ENCODE assay signal across 20 cellular contexts in the genomic region with DNA sequence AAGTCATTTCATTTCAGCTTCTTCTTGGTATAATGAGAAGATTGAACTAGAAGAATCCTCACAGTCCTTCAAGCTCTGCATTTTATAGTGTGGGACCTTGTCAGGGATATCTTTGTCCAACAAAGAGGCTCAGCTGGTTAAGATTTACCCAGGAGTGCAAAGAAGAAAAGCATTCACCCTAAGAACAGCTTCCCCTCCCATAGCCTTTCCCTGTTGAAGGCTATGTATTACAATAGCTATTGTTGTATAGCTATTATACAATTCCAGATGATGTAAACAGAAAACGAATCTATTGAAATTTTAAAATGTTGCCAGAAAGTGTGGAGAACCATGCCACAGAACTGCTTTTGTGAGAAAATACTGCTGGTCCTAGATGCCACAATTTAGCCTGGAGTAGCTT.
"Had no signal": no experiment of that assay in that cellular context is flagged by ENCODE, and none has a peak within 500 bp of the region (broad histone marks: within the 10 kb centered on the region; RNA-seq: fewer than 3 reads in every experiment).

No MANE protein-coding gene starts in this region.

- H3K36me3 ChIP-seq: colonic mucosa, ovary, right lobe of liver, spleen, tibial nerve, upper lobe of right lung had no signal

- H3K4me3 ChIP-seq: colonic mucosa, ovary, right lobe of liver, spleen, testis, tibial nerve, upper lobe of right lung had no signal

- H3K4me1 Mint-ChIP-seq: naive thymus-derived CD8-positive, alpha-beta T cell had no signal

- ATAC-seq: esophagus mucosa; left colon; naive thymus-derived CD8-positive, alpha-beta T cell; right lobe of liver; stimulated activated naive B cell treated with anti-CD40 and anti-IgM and Interleukin-4, amounts not matched to agents 10 μg/mL and 1 μg/mL and 100 μg/mL, for 72 hours; stimulated activated naive CD8-positive, alpha-beta T cell treated with anti-CD3 and anti-CD28 coated beads, Interleukin-15, amount 100 ng/mL, for 72 hours; upper lobe of right lung had no signal

- H3K9me3 Mint-ChIP-seq: naive thymus-derived CD8-positive, alpha-beta T cell; stimulated activated naive B cell treated with anti-CD40 and anti-IgM and Interleukin-4, amounts not matched to agents 10 μg/mL and 1 μg/mL and 100 μg/mL, for 72 hours; stimulated activated naive CD8-positive, alpha-beta T cell treated with anti-CD3 and anti-CD28 coated beads, Interleukin-15, amount 100 ng/mL, for 72 hours had no signal

- DNase-seq: caudate nucleus; colonic mucosa; effector CD8-positive, alpha-beta T cell; kidney; left colon; mammary epithelial cell; naive thymus-derived CD8-positive, alpha-beta T cell; nucleus accumbens; ovary; right lobe of liver; spleen; stimulated activated CD4-positive, alpha-beta T cell treated with anti-CD3 and anti-CD28 coated beads, Interleukin-15, amount 100 ng/mL, for 24 hours; stimulated activated CD4-positive, alpha-beta T cell treated with anti-CD3 and anti-CD28 coated beads, Interleukin-1b, Interleukin-23, amount 100 ng/mL, for 48 hours; stimulated activated CD4-positive, alpha-beta T cell treated with anti-CD3 and anti-CD28 coated beads, Interleukin-4, amount 100 ng/mL, for 24 hours; stimulated activated naive B cell treated with anti-CD40 and anti-IgM and Interleukin-4, amounts not matched to agents 10 μg/mL and 1 μg/mL and 100 μg/mL, for 72 hours; stimulated activated naive CD8-positive, alpha-beta T cell treated with anti-CD3 and anti-CD28 coated beads, Interleukin-15, amount 100 ng/mL, for 72 hours; testis; upper lobe of right lung had no signal

- H3K36me3 Mint-ChIP-seq: naive thymus-derived CD8-positive, alpha-beta T cell; stimulated activated naive B cell treated with anti-CD40 and anti-IgM and Interleukin-4, amounts not matched to agents 10 μg/mL and 1 μg/mL and 100 μg/mL, for 72 hours had no signal

- H3K27me3 Mint-ChIP-seq: stimulated activated naive CD8-positive, alpha-beta T cell treated with anti-CD3 and anti-CD28 coated beads, Interleukin-15, amount 100 ng/mL, for 72 hours had no signal

- H3K4me3 Mint-ChIP-seq: naive thymus-derived CD8-positive, alpha-beta T cell; stimulated activated naive B cell treated with anti-CD40 and anti-IgM and Interleukin-4, amounts not matched to agents 10 μg/mL and 1 μg/mL and 100 μg/mL, for 72 hours; stimulated activated naive CD8-positive, alpha-beta T cell treated with anti-CD3 and anti-CD28 coated beads, Interleukin-15, amount 100 ng/mL, for 72 hours had no signal

- H3K4me1 ChIP-seq: colonic mucosa, right lobe of liver, spleen, testis, upper lobe of right lung had no signal

- H3K27ac Mint-ChIP-seq: naive thymus-derived CD8-positive, alpha-beta T cell; stimulated activated naive B cell treated with anti-CD40 and anti-IgM and Interleukin-4, amounts not matched to agents 10 μg/mL and 1 μg/mL and 100 μg/mL, for 72 hours; stimulated activated naive CD8-positive, alpha-beta T cell treated with anti-CD3 and anti-CD28 coated beads, Interleukin-15, amount 100 ng/mL, for 72 hours had no signal

- H3K27ac ChIP-seq: colonic mucosa, ovary, right lobe of liver, spleen, testis, tibial nerve, upper lobe of right lung had no signal

- H3K27me3 ChIP-seq: colonic mucosa, ovary, right lobe of liver, spleen, testis, tibial nerve, upper lobe of right lung had no signal

- H3K9me3 ChIP-seq: colonic mucosa, ovary, right lobe of liver, spleen, testis, tibial nerve, upper lobe of right lung had no signal
